34 cellular contexts compared by ENCODE assay signal in the genomic region with DNA sequence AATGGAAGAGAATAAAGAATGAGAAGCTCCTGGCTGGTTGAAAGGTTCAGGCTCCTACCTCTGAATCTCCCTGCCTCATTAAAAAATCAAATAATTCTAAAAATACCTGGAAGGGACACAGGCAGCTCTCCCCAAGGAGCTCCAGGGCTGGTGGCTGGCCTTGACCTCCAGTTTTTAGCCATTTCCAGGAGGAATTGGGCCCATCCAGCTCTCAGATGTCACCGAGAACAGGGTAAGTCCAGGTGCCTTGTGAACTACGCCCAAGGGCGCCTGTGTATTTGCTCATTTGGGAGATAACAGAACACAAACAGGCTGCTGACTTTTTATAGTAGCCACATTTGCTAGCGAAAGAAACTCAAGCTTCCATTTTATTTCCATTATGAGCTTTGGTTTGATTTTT.
"Had no signal": no experiment of that assay in that cellular context is flagged by ENCODE, and none has a peak within 500 bp of the region (broad histone marks: within the 10 kb centered on the region; RNA-seq: fewer than 3 reads in every experiment).

No MANE protein-coding gene starts in this region.

- H3K27me3 ChIP-seq: MG63 had no signal

- H3K4me2 ChIP-seq: KMS-11 had no signal

- DNase-seq: Karpas-422, Kasumi-1, MG63, MM.1S, MV-4-11, NCI-H1048, NCI-H1092, NCI-H1092 treated with DMSO at 0.1 percent for 48 hours, NCI-H1105, NCI-H1105 treated with DMSO at 0.1 percent for 48 hours, NCI-H1417, NCI-H1417 treated with DMSO at 0.1 percent for 48 hours, NCI-H1436, NCI-H1436 treated with DMSO at 0.1 percent for 48 hours, NCI-H146, NCI-H1694, NCI-H1694 treated with DMSO at 0.1 percent for 48 hours, NCI-H187, NCI-H187 treated with DMSO at 0.1 percent for 48 hours, NCI-H1930, NCI-H2029, NCI-H2029 treated with DMSO at 0.1 percent for 48 hours, NCI-H2081, NCI-H2081 treated with DMSO at 0.1 percent for 48 hours, NCI-H2107, NCI-H2171, NCI-H2171 treated with DMSO at 0.1 percent for 48 hours, NCI-H2227 treated with DMSO at 0.1 percent for 48 hours, NCI-H226, NCI-H345, NCI-H446, NCI-H446 treated with DMSO at 0.1 percent for 48 hours, NCI-H510A had no signal

- H3K9me3 ChIP-seq: MG63 had no signal

- H3K36me3 ChIP-seq: MG63 had no signal

- H3K27ac ChIP-seq: KMS-11 had no signal

- H3K4me3 ChIP-seq: MG63 had no signal

- H3K9ac ChIP-seq: KMS-11 had no signal
